Comparison of ENCODE assay signal across 22 cellular contexts in the genomic region with DNA sequence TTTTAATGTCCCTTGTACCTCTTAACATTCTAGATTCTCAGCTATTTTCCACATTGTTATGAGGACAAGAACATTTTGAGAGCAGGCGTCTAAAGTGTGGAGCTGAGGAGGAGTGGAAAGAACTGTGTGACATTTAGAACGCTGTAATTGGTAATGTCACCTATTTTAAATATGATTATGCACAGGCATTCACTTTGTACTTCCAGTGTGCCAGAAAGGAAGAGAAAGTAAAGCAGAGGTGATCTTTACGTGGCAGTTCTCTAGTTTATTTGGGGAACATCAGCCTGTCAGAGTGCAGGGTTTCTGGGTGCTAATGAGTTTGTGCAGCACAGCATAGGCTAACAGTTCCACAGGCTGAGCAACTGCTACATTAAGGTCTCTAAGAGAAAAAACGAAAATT.
DNase-seq lines count a peak whose midpoint lies in the region; ATAC-seq and TF ChIP-seq lines count a peak whose summit lies in the region.
"Had no signal": no experiment of that assay in that cellular context is flagged by ENCODE, and none has a peak within 500 bp of the region (broad histone marks: within the 10 kb centered on the region; RNA-seq: fewer than 3 reads in every experiment).

No MANE protein-coding gene starts in this region.

- no peak for TF ChIP-seq RAD21 in SK-N-SH (IDR thresholded peaks at IDR 0.05; ENCODE audit: low read length)

- H3K36me3 ChIP-seq in OCI-LY3 (replicated peaks; ENCODE audit: low read depth, low read length) (no peaks in the 10 kb centered on the region), SK-N-SH (replicated peaks in 1 of 2; ENCODE audit: control insufficient read depth in 1 of 2, insufficient read depth in 2 of 2, low read length in 1 of 2) (no peaks in the 10 kb centered on the region)
- H3K36me3 ChIP-seq: BE2C; BLaER1 treated with 17β-estradiol and CSF1 and Interleukin-3, amounts not matched to agents 10 nM and 100 nM; HAP-1 had no signal

- CTCF ChIA-PET in SK-N-SH (lab: Yijun Ruan, JAX), result no interaction called here

- H2AFZ ChIP-seq in OCI-LY3 (ENCODE audit: low read depth, low read length), result 0 out of 2 replicates have a peak overlapping the region, but pooled peaks have one; percentile 25
- H2AFZ ChIP-seq in SK-N-SH (ENCODE audit: low read depth), result no peak overlapping the region

- H3K4me3 ChIP-seq in OCI-LY3 (ENCODE audit: low read length) (no peak overlapping the region), SK-N-SH (ENCODE audit: low read depth in 2 of 2, low read length in 1 of 2) (no peak overlapping the region)
- H3K4me3 ChIP-seq: A549; BLaER1 treated with 17β-estradiol and CSF1 and Interleukin-3, amounts not matched to agents 10 nM and 100 nM; GM12878; HAP-1 had no signal

- H3K9ac ChIP-seq in OCI-LY3 (ENCODE audit: low read length) (no peak overlapping the region), SK-N-SH (no peak overlapping the region)
- H3K9ac ChIP-seq: BLaER1 treated with 17β-estradiol and CSF1 and Interleukin-3, amounts not matched to agents 10 nM and 100 nM had no signal

- POLR2A ChIA-PET in SK-N-SH (lab: Yijun Ruan, JAX), result interaction anchor here (0.6 kb wide), 1 partner anchor 329 kb away, joined by 3 read pairs; no protein-coding TSS in a partner anchor

- H3K4me1 ChIP-seq in OCI-LY3 (ENCODE audit: low read length) (no peaks in the 10 kb centered on the region), SK-N-SH (ENCODE audit: control insufficient read depth in 1 of 2, insufficient read depth in 2 of 2, low read depth in 1 of 2, low read length in 1 of 2) (no peaks in the 10 kb centered on the region; a peak in 2 of 4 replicates)
- H3K4me1 ChIP-seq: A549; BLaER1 treated with 17β-estradiol and CSF1 and Interleukin-3, amounts not matched to agents 10 nM and 100 nM; HAP-1 had no signal

- H3K79me2 ChIP-seq in OCI-LY3 (ENCODE audit: low read length) (no peaks in the 10 kb centered on the region), SK-N-SH (ENCODE audit: insufficient read depth) (no peaks in the 10 kb centered on the region)

- H4K20me1 ChIP-seq in OCI-LY3 (ENCODE audit: insufficient read depth, low read length) (no peaks in the 10 kb centered on the region), SK-N-SH (ENCODE audit: insufficient read depth) (no peaks in the 10 kb centered on the region)
- H4K20me1 ChIP-seq: BLaER1 treated with 17β-estradiol and CSF1 and Interleukin-3, amounts not matched to agents 10 nM and 100 nM had no signal

- TF ChIP-seq CTCF in OCI-LY3 (IDR thresholded peaks at IDR 0.05; ENCODE audit: low read depth, low read length) (no peak), SK-N-SH (IDR thresholded peaks at IDR 0.05) (no peak)

- H3K27me3 ChIP-seq in OCI-LY3 (ENCODE audit: low read depth, low read length), result no peaks in the 10 kb centered on the region
- no peaks in the 10 kb centered on the region for H3K27me3 ChIP-seq in SK-N-SH (ENCODE audit: insufficient read depth)
- H3K27me3 ChIP-seq: BE2C; BLaER1 treated with 17β-estradiol and CSF1 and Interleukin-3, amounts not matched to agents 10 nM and 100 nM had no signal

- H3K9me3 ChIP-seq in OCI-LY3 (ENCODE audit: insufficient read depth, low read length) (0 out of 2 replicates have a peak, but pooled peaks cover 5% of the 10 kb centered on the region), SK-N-SH (peaks cover 9% of the 10 kb centered on the region; the same call in 1 of the 2 replicates)
- H3K9me3 ChIP-seq: A549, BE2C, HAP-1 had no signal

- no peaks in the 10 kb centered on the region for H3F3A ChIP-seq in SK-N-SH (replicated peaks; ENCODE audit: insufficient read depth)

- H3K4me2 ChIP-seq in OCI-LY3 (ENCODE audit: low read length), result no peak overlapping the region
- no peak overlapping the region for H3K4me2 ChIP-seq in SK-N-SH
- H3K4me2 ChIP-seq: A549; BLaER1 treated with 17β-estradiol and CSF1 and Interleukin-3, amounts not matched to agents 10 nM and 100 nM had no signal

- ATAC-seq in HG02571 (IDR thresholded peaks at IDR 0.05; ENCODE audit: unreplicated experiment), result no peak
- ATAC-seq: A549, GM12878 had no signal

- no peak overlapping the region for H3K27ac ChIP-seq in OCI-LY3 (ENCODE audit: low read length)
- H3K27ac ChIP-seq in SK-N-SH (ENCODE audit: low read depth in 2 of 2, low read length in 1 of 2), result no peak overlapping the region
- H3K27ac ChIP-seq: A549; BLaER1 treated with 17β-estradiol and CSF1 and Interleukin-3, amounts not matched to agents 10 nM and 100 nM had no signal

- 19% methylated on average over 4 of the region's 4 CpGs for WGBS in SK-N-SH (ENCODE audit: low lambda C conversion rate)

- TF ChIP-seq EP300 in SK-N-SH (IDR thresholded peaks at IDR 0.05; ENCODE audit: borderline replicate concordance in 1 of 2, low read depth in 1 of 2, low read length in 1 of 2), result no peak

- peak; percentile 34 for DNase-seq in inferior parietal cortex (ENCODE audit: extremely low spot score)
- peak; percentile 79 for DNase-seq in putamen (ENCODE audit: low spot score)
- DNase-seq in NOMO-1 (lab: John Stamatoyannopoulos, UW; ENCODE audit: unreplicated experiment in 2 of 2), result no peak
- no peak for DNase-seq in SK-N-SH
- DNase-seq: 8988T; ACHN; AML-193; BE2C; CD4-positive, alpha-beta T cell; CD8-positive, alpha-beta memory T cell; DMS 273 treated with DMSO at 0.1 percent for 48 hours; DMS79; EL; GDM1; GOT3; HFFc6 had no signal

- H3K9me2 ChIP-seq in SK-N-SH, result 0 out of 2 replicates have a peak, but pooled peaks cover 4% of the 10 kb centered on the region

TF ChIP-seq in SK-N-SH, 30 proteins besides CTCF, POLR2A, EP300 and RAD21:
- TF ChIP-seq, protein P1, sequence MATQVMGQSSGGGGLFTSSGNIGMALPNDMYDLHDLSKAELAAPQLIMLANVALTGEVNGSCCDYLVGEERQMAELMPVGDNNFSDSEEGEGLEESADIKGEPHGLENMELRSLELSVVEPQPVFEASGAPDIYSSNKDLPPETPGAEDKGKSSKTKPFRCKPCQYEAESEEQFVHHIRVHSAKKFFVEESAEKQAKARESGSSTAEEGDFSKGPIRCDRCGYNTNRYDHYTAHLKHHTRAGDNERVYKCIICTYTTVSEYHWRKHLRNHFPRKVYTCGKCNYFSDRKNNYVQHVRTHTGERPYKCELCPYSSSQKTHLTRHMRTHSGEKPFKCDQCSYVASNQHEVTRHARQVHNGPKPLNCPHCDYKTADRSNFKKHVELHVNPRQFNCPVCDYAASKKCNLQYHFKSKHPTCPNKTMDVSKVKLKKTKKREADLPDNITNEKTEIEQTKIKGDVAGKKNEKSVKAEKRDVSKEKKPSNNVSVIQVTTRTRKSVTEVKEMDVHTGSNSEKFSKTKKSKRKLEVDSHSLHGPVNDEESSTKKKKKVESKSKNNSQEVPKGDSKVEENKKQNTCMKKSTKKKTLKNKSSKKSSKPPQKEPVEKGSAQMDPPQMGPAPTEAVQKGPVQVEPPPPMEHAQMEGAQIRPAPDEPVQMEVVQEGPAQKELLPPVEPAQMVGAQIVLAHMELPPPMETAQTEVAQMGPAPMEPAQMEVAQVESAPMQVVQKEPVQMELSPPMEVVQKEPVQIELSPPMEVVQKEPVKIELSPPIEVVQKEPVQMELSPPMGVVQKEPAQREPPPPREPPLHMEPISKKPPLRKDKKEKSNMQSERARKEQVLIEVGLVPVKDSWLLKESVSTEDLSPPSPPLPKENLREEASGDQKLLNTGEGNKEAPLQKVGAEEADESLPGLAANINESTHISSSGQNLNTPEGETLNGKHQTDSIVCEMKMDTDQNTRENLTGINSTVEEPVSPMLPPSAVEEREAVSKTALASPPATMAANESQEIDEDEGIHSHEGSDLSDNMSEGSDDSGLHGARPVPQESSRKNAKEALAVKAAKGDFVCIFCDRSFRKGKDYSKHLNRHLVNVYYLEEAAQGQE (IDR thresholded peaks at IDR 0.05; ENCODE audit: low read depth, low read length), result no peak
- TF ChIP-seq CHD2 (IDR thresholded peaks at IDR 0.05; ENCODE audit: low read length, partially characterized antibody), result no peak
- no peak for TF ChIP-seq ZBTB33 (IDR thresholded peaks at IDR 0.05; ENCODE audit: borderline replicate concordance, low read depth)
- no peak for TF ChIP-seq JUND (IDR thresholded peaks at IDR 0.05)
- TF ChIP-seq FOSL2 (IDR thresholded peaks at IDR 0.05; ENCODE audit: borderline replicate concordance, low read depth), result no peak
- no peak for TF ChIP-seq TCF12 (IDR thresholded peaks at IDR 0.05)
- no peak for TF ChIP-seq SMC3 (IDR thresholded peaks at IDR 0.05; ENCODE audit: low read depth, low read length)
- TF ChIP-seq MEF2A (IDR thresholded peaks at IDR 0.05; ENCODE audit: borderline replicate concordance, low read depth), result no peak
- no peak for TF ChIP-seq FOXM1 (IDR thresholded peaks at IDR 0.05; ENCODE audit: low read depth)
- no peak for TF ChIP-seq RFX5 (IDR thresholded peaks at IDR 0.05; ENCODE audit: low read length)
- no peak for TF ChIP-seq MAX (IDR thresholded peaks at IDR 0.05; ENCODE audit: low read depth)
- TF ChIP-seq TEAD4 (IDR thresholded peaks at IDR 0.05; ENCODE audit: borderline replicate concordance, insufficient read depth), result no peak
- TF ChIP-seq FOXJ3 (CRISPR knock-in tag; IDR thresholded peaks at IDR 0.05), result no peak
- TF ChIP-seq ELF1 (IDR thresholded peaks at IDR 0.05), result no peak
- no peak for TF ChIP-seq YY1 (IDR thresholded peaks at IDR 0.05; ENCODE audit: low read depth)
- no peak for TF ChIP-seq MXI1 (IDR thresholded peaks at IDR 0.05; ENCODE audit: low read depth, low read length)
- no peak for TF ChIP-seq NRF1 (IDR thresholded peaks at IDR 0.05; ENCODE audit: low read depth, low read length)
- TF ChIP-seq EZH2phosphoT487 (IDR thresholded peaks at IDR 0.05; ENCODE audit: borderline replicate concordance, low read depth), result no peak
TF ChIP-seq in SK-N-SH: peak in this region for 0.

Comparison
In these comparisons a context has a peak if more than half of its experiments do, and no peak if none do; other contexts are left out.
1. DNase-seq: peak in inferior parietal cortex (single experiment) and putamen (single experiment); none in NOMO-1 (0 of 2) and SK-N-SH (single experiment).